In genomic region chr11:118560806-118561205, GRCh38 we compare ENCODE assay signal across 10 cellular contexts. TPM values are rescaled to one million over a fixed set of nuclear protein-coding genes. Genes with fewer than 3 reads are reported as not detected.
"Had no signal": no experiment of that assay in that cellular context is flagged by ENCODE, and none has a peak within 500 bp of the region (broad histone marks: within the 10 kb centered on the region; RNA-seq: fewer than 3 reads in every experiment).

No MANE protein-coding gene starts in this region.

- DNase-seq: GM23248, GOT3, H7, H9, HCEC 1CT, HFFc6 had no signal

- H3K4me1 ChIP-seq: HAP-1 had no signal

- H3K9me3 ChIP-seq: HAP-1 had no signal

- H3K4me3 Mint-ChIP-seq: GM23338, H9, HFFc6 had no signal

- H3K4me1 Mint-ChIP-seq: GM23338 had no signal

- H3K27ac Mint-ChIP-seq: GM23338, H9, HFFc6 had no signal

- H3K4me3 ChIP-seq: GM23248, GM23338, HAP-1 had no signal

- H3K9me3 Mint-ChIP-seq: GM23338, H9, HFFc6 had no signal

- ATAC-seq: GM23338, HCT116 had no signal

- H3K27ac ChIP-seq: GM23248 had no signal

RNA-seq across cellular contexts. Expression of gene TTC36, which starts 33.5 kb away (rescaled TPM):
- total RNA-seq: H1, H7 had no signal
- polyA plus RNA-seq: H1 had no signal
